ENCODE assay signal across 8 cellular contexts in the genomic region with DNA sequence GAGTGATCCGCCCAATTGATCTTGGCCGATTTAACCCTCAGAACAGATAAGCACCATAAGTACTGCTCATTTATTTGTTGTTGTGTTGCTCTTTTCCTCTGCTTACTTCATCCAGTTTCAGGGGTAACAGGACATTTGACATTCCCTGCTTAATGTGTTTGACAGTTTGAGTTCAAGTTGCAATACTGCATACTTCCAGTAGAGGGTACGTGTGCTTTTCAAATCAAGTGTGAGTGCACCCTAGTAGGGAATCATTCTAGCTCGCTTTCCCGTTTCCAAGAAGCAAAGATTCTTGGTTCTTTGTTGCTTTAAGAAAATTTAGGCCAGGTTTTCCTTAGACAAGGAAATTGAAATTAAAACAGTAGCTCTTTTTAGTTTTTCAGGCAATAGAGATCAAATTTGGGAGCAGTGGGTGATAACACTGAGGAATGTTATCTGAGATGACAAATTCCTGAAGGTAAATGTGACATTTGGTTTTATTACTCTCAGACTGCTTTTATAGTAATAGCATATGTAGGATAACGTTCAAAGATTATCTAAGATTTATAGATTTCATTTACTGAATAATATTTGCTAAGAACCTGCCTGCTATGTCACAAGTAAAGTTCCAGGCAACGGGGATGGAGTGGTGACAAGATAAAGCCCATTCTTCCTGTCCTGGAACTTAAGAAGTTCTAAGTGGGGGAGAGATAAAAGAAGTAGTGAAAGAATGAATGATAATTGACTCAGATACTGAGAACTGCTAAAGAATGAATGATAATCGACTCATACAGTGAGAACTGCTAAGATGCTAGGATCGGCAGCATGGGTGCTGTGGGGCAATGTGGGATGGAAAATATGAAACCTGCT.
A peak's percentile ranks its signal among the peaks of the same experiment; 100 is the strongest.
DNase-seq lines count a peak whose midpoint lies in the region; ATAC-seq and TF ChIP-seq lines count a peak whose summit lies in the region.

No MANE protein-coding gene starts in this region.

- peak; percentile 77 for TF ChIP-seq CTCF in GM06990 (IDR thresholded peaks at IDR 0.05; ENCODE audit: insufficient read depth, low read length, poor library complexity, severe bottlenecking)
- TF ChIP-seq CTCF in astrocyte of the cerebellum (IDR thresholded peaks at IDR 0.05; ENCODE audit: low read depth, low read length, missing control alignments), result peak; percentile 92
- TF ChIP-seq CTCF in suprapubic skin (IDR thresholded peaks at IDR 0.05), result peak; percentile 64 to 72

- CTCF ChIA-PET in activated CD8-positive, alpha-beta memory T cell treated with anti-CD3 and anti-CD28 coated beads, Interleukin-2, amount 10 ng/mL, durations not matched to agents 7 days and 5 days (lab: Charles Lee), result interaction anchor here (0.9 to 3.6 kb wide), 2 partner anchors 466 to 467 kb away, joined by 6 to 36 read pairs; partner anchors contain the start of gene C3orf49

- no peaks in the 10 kb centered on the region for H3K36me3 Mint-ChIP-seq in activated CD8-positive, alpha-beta memory T cell treated with anti-CD3 and anti-CD28 coated beads, Interleukin-2, amount 10 ng/mL, durations not matched to agents 7 days and 5 days

- H3K27me3 ChIP-seq in GM06990 (replicated peaks; ENCODE audit: control insufficient read depth, insufficient read depth, low read length) (no peaks in the 10 kb centered on the region), suprapubic skin (no peaks in the 10 kb centered on the region)

- no peaks in the 10 kb centered on the region for H3K9me3 ChIP-seq in suprapubic skin

- DNase-seq in A172 (ENCODE audit: low spot score), result peak; percentile 40
- no peak for DNase-seq in GM06990 (ENCODE audit: extremely low read depth, insufficient read length)
- peak; percentile 15 for DNase-seq in NCI-H1694 treated with DMSO at 0.1 percent for 48 hours (lab: John Stamatoyannopoulos, UW)
- peak; percentile 65 for DNase-seq in astrocyte of the cerebellum (ENCODE audit: low read depth)
- DNase-seq in iPS-NIHi11 (ENCODE audit: low spot score), result peak; percentile 51
- no peak for DNase-seq in suprapubic skin (ENCODE audit: low spot score in 2 of 2)
- no peak for DNase-seq in activated CD8-positive, alpha-beta memory T cell treated with anti-CD3 and anti-CD28 coated beads, Interleukin-2, amount 10 ng/mL, durations not matched to agents 7 days and 5 days

- no peak overlapping the region for H3K27ac ChIP-seq in suprapubic skin

- H3K36me3 ChIP-seq in GM06990 (ENCODE audit: control insufficient read depth, insufficient read depth, low read length), result no peaks in the 10 kb centered on the region
- no peaks in the 10 kb centered on the region for H3K36me3 ChIP-seq in suprapubic skin

- H3K4me3 Mint-ChIP-seq in activated CD8-positive, alpha-beta memory T cell treated with anti-CD3 and anti-CD28 coated beads, Interleukin-2, amount 10 ng/mL, durations not matched to agents 7 days and 5 days, result no peak overlapping the region

- peaks cover 14% of the 10 kb centered on the region for H3K27me3 Mint-ChIP-seq in activated CD8-positive, alpha-beta memory T cell treated with anti-CD3 and anti-CD28 coated beads, Interleukin-2, amount 10 ng/mL, durations not matched to agents 7 days and 5 days

- no peak for TF ChIP-seq EP300 in suprapubic skin (IDR thresholded peaks at IDR 0.05)

- ATAC-seq in HG02588 (IDR thresholded peaks at IDR 0.05; ENCODE audit: unreplicated experiment), result peak; percentile 60
- no peak for ATAC-seq in activated CD8-positive, alpha-beta memory T cell treated with anti-CD3 and anti-CD28 coated beads, Interleukin-2, amount 10 ng/mL, durations not matched to agents 7 days and 5 days

- WGBS in suprapubic skin, result 32% methylated on average over 9 of the region's 9 CpGs

- no peak overlapping the region for H3K27ac Mint-ChIP-seq in activated CD8-positive, alpha-beta memory T cell treated with anti-CD3 and anti-CD28 coated beads, Interleukin-2, amount 10 ng/mL, durations not matched to agents 7 days and 5 days

- no peaks in the 10 kb centered on the region for H3K4me1 ChIP-seq in suprapubic skin

- in situ Hi-C loops in astrocyte of the cerebellum (cut with HindIII; ENCODE audit: low sequenced_read_pairs), result no loop called here

- no peaks in the 10 kb centered on the region for H3K9me3 Mint-ChIP-seq in activated CD8-positive, alpha-beta memory T cell treated with anti-CD3 and anti-CD28 coated beads, Interleukin-2, amount 10 ng/mL, durations not matched to agents 7 days and 5 days (ENCODE audit: low read depth)

- no peak for TF ChIP-seq POLR2A in suprapubic skin (IDR thresholded peaks at IDR 0.05)

- H3K4me1 Mint-ChIP-seq in activated CD8-positive, alpha-beta memory T cell treated with anti-CD3 and anti-CD28 coated beads, Interleukin-2, amount 10 ng/mL, durations not matched to agents 7 days and 5 days, result no peaks in the 10 kb centered on the region

- H3K4me3 ChIP-seq in GM06990 (replicated peaks; ENCODE audit: low read depth, low read length), result no peak overlapping the region
- H3K4me3 ChIP-seq in astrocyte of the cerebellum (ENCODE audit: low read depth, low read length), result no peak overlapping the region
- no peak overlapping the region for H3K4me3 ChIP-seq in suprapubic skin

Comparison
In these comparisons a context has a peak if more than half of its experiments do, and no peak if none do; other contexts are left out.
1. DNase-seq: peak in A172 (single experiment), NCI-H1694 treated with DMSO at 0.1 percent for 48 hours (single experiment), astrocyte of the cerebellum (single experiment) and iPS-NIHi11 (single experiment); none in GM06990 (single experiment), suprapubic skin (0 of 2) and activated CD8-positive, alpha-beta memory T cell treated with anti-CD3 and anti-CD28 coated beads, Interleukin-2, amount 10 ng/mL, durations not matched to agents 7 days and 5 days (single experiment).
2. Peak in every context shown above with its lines, with median percentiles within 50 percentile points of each other: CTCF ChIP-seq.